Comparison of ENCODE assay signal across 1 cellular context in the genomic region with DNA sequence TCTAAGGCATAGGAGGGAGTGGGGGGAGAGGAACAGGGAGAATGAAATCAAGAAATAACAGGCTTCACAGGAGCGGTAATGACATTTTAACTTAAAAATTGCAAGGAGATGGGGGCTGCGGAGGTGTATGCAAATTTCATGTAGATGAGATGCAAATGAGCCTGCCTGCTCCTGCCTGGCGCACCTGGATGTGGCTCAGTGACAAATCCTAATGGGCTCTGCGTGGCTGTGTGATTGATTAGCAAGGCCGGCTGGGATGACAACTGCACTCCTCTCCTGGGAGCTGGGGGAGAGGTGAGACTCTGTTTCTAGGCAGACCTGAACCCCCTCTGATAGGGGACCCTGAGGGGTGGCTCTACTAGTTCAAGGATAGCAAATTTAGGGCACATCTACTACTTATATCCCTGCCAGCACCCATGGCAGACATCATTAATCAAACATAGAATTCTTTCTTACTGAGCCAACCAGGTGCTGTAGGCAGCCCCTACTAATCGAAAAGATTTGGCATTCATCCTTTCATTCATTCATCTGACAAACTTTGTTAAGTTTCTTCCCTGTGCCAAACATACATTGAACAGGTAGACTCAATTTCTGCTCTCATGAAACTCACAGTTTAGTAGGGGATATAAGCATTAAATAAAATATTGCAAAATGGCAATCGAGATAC.
A peak's percentile ranks its signal among the peaks of the same experiment; 100 is the strongest.
TF ChIP-seq lines count a peak whose summit lies in the region.

No MANE protein-coding gene starts in this region.

TF ChIP-seq in H1, 55 proteins besides CTCF, POLR2A, EP300 and RAD21:
- TF ChIP-seq SRF (IDR thresholded peaks at IDR 0.05; ENCODE audit: low read depth, low read length) (0 out of 2 replicates have a peak, but pooled peaks have one; percentile 25), NANOG (IDR thresholded peaks at IDR 0.05; ENCODE audit: insufficient read depth, low read depth, low read length, poor library complexity, severe bottlenecking) (no peak), HDAC2 (IDR thresholded peaks at IDR 0.05; ENCODE audit: borderline replicate concordance in 1 of 2, low read depth in 2 of 2, low read length in 2 of 2) (no peak)
